ENCODE assay signal across 1 cellular context in genomic region chr7:1913290-1914282, GRCh38.
TF ChIP-seq lines count a peak whose summit lies in the region.

No MANE protein-coding gene starts in this region.

TF ChIP-seq in IMR-90, 13 proteins besides CTCF, POLR2A, EP300 and RAD21:
- TF ChIP-seq FOS (IDR thresholded peaks at IDR 0.05; ENCODE audit: low read depth, low read length) (no peak), MAFK (IDR thresholded peaks at IDR 0.05; ENCODE audit: low read depth, low read length) (no peak), MXI1 (IDR thresholded peaks at IDR 0.05; ENCODE audit: borderline replicate concordance, low read depth, low read length) (no peak), RCOR1 (IDR thresholded peaks at IDR 0.05; ENCODE audit: insufficient replicate concordance, low read length) (no peak), SMC3 (IDR thresholded peaks at IDR 0.05; ENCODE audit: low read depth, low read length) (no peak), CHD1 (IDR thresholded peaks at IDR 0.05; ENCODE audit: low read depth, low read length) (no peak), USF2 (IDR thresholded peaks at IDR 0.05; ENCODE audit: low read depth, low read length) (no peak), MAZ (IDR thresholded peaks at IDR 0.05; ENCODE audit: borderline replicate concordance, low read depth, low read length) (no peak), CEBPB (IDR thresholded peaks at IDR 0.05; ENCODE audit: low read depth, low read length) (no peak), RFX5 (IDR thresholded peaks at IDR 0.05; ENCODE audit: low read depth, low read length) (no peak), BHLHE40 (IDR thresholded peaks at IDR 0.05; ENCODE audit: low read depth, low read length) (no peak)
- TF ChIP-seq, protein P1, sequence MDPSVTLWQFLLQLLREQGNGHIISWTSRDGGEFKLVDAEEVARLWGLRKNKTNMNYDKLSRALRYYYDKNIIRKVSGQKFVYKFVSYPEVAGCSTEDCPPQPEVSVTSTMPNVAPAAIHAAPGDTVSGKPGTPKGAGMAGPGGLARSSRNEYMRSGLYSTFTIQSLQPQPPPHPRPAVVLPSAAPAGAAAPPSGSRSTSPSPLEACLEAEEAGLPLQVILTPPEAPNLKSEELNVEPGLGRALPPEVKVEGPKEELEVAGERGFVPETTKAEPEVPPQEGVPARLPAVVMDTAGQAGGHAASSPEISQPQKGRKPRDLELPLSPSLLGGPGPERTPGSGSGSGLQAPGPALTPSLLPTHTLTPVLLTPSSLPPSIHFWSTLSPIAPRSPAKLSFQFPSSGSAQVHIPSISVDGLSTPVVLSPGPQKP (IDR thresholded peaks at IDR 0.05; ENCODE audit: borderline replicate concordance, low read depth, low read length): no peak
